Comparison of ENCODE assay signal across 11 cellular contexts in the genomic region with DNA sequence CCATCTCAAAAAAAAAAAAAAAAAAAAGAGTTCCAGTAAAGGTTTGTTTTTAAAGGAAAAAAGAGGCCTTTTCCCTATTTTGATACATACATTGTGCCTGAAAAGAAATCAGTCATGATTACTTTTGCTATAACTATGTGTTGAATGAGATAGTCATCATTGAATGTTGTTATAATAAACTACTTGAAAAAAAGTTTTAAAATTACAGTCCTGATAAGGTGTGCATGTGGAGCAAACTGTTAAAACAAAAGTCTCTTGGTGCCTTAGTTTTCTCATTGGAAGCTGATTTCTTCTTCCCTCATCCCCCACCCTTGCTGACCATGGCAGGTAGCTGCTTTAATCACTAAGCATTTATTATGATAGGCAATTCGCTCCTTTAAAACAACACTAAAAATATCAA.
"Had no signal": no experiment of that assay in that cellular context is flagged by ENCODE, and none has a peak within 500 bp of the region (broad histone marks: within the 10 kb centered on the region; RNA-seq: fewer than 3 reads in every experiment).

No MANE protein-coding gene starts in this region.

- H3K9ac ChIP-seq: GM23248 had no signal

- H2AFZ ChIP-seq: GM23248, GM23338 had no signal

- H3K4me3 ChIP-seq: GM23248, GM23338, HAP-1 had no signal

- H3K4me2 ChIP-seq: GM23338 had no signal

- H3K4me1 ChIP-seq: HAP-1 had no signal

- FAIRE-seq: H1, H54 had no signal

- H3K27ac ChIP-seq: GM23248 had no signal

- DNase-seq: GM23248, GOT3, H7, H9, HCEC 1CT, HFFc6 had no signal

- H3K36me3 ChIP-seq: HAP-1 had no signal

- ATAC-seq: GM23338, HCT116 had no signal

- H3K9me3 ChIP-seq: HAP-1 had no signal
